26 cellular contexts compared by ENCODE assay signal in genomic region chr2:224156436-224156835, GRCh38.
"Had no signal": no experiment of that assay in that cellular context is flagged by ENCODE, and none has a peak within 500 bp of the region (broad histone marks: within the 10 kb centered on the region; RNA-seq: fewer than 3 reads in every experiment).

No MANE protein-coding gene starts in this region.

- H3K36me3 ChIP-seq: brain microvascular endothelial cell had no signal

- DNase-seq: activated B cell treated with CpG ODN at 0.5 μM for 24 hours; activated CD4-positive, alpha-beta T cell treated with anti-CD3 and anti-CD28 coated beads for 1 hour; activated CD4-positive, alpha-beta T cell treated with anti-CD3 and anti-CD28 coated beads, Interleukin-2, amount 10 ng/mL, durations not matched to agents 24 days and 14 days; activated CD4-positive, alpha-beta T cell treated with anti-CD3 and anti-CD28 coated beads, Interleukin-2, amount 50 U/mL, for 48 hours; activated CD8-positive, alpha-beta memory T cell treated with anti-CD3 and anti-CD28 coated beads, Interleukin-2, amount 10 ng/mL, durations not matched to agents 7 days and 5 days; activated effector memory CD4-positive, alpha-beta T cell treated with anti-CD3 and anti-CD28 coated beads, Interleukin-2, amount 50 U/mL, for 16 hours; activated naive CD4-positive, alpha-beta T cell treated with Interleukin-2 at 50 U/mL for 16 hours; activated naive CD8-positive, alpha-beta T cell treated with anti-CD3 and anti-CD28 coated beads, Interleukin-2, amount 50 U/mL, for 24 hours; activated T-cell treated with anti-CD3 and anti-CD28 coated beads, Interleukin-2, amount 50 U/mL, for 24 hours; brain microvascular endothelial cell; Karpas-422; MM.1S; NCI-H1105; NCI-H1436 treated with DMSO at 0.1 percent for 48 hours; NCI-H187; NCI-H2081; NCI-H446; NCI-H524; PC-9; SHP77 treated with DMSO at 0.1 percent for 48 hours; T-cell; T-helper 2 cell; T1000 had no signal

- H3K27ac ChIP-seq: brain microvascular endothelial cell, PC-9 had no signal

- H3K4me3 ChIP-seq: K562, PC-9 had no signal

- H3K27me3 ChIP-seq: brain microvascular endothelial cell had no signal

- H3K4me2 ChIP-seq: PC-9 had no signal

- ATAC-seq: activated CD8-positive, alpha-beta memory T cell treated with anti-CD3 and anti-CD28 coated beads, Interleukin-2, amount 10 ng/mL, durations not matched to agents 7 days and 5 days; activated naive CD4-positive, alpha-beta T cell treated with anti-CD3 and anti-CD28 coated beads, Interleukin-2, amount 50 U/mL, for 72 hours; activated naive CD8-positive, alpha-beta T cell treated with anti-CD3 and anti-CD28 coated beads, Interleukin-2, amount 50 U/mL, for 24 hours; K562; T-cell had no signal

- H2AFZ ChIP-seq: PC-9 had no signal

- FAIRE-seq: K562, TTC549 had no signal
